In the genomic region with DNA sequence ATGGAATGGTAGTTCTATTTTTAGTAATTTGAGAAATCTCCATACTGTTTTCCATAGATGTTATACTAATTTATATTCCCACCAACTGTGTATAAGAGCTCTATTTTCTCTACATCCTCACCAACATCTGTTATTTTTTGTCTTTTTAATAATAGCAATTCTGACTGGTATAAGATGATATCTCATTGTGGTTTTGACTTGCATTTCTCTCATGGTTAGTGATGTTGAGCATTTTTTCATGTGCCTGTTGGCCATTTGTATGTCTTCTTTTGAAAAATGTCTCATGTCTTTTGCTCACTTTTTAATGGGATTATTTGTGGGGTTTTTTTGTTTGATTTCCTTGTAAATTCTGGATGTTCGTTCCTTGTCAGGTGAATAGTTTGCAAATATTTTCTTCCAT, we compare ENCODE assay signal across 17 cellular contexts.
"Had no signal": no experiment of that assay in that cellular context is flagged by ENCODE, and none has a peak within 500 bp of the region (broad histone marks: within the 10 kb centered on the region; RNA-seq: fewer than 3 reads in every experiment).

No MANE protein-coding gene starts in this region.

- H3K4me1 ChIP-seq: psoas muscle, right lobe of liver had no signal

- H3K9me3 ChIP-seq: neutrophil, psoas muscle, right lobe of liver had no signal

- H3K4me3 Mint-ChIP-seq: dendritic cell treated with granulocyte-macrophage colony-stimulating factor and Interleukin-4, amounts not matched to agents 40 ng/mL and 50 ng/mL, for 4 days; effector memory CD8-positive, alpha-beta T cell; naive thymus-derived CD8-positive, alpha-beta T cell had no signal

- DNase-seq: effector memory CD8-positive, alpha-beta T cell; erythroblast; heart right ventricle; hypothalamus; kidney glomerular epithelial cell; mesendoderm; naive thymus-derived CD8-positive, alpha-beta T cell; psoas muscle; retina; right lobe of liver; stimulated activated naive CD4-positive, alpha-beta T cell; trophoblast cell had no signal

- H3K27me3 Mint-ChIP-seq: dendritic cell treated with granulocyte-macrophage colony-stimulating factor and Interleukin-4, amounts not matched to agents 40 ng/mL and 50 ng/mL, for 4 days; effector memory CD8-positive, alpha-beta T cell; naive thymus-derived CD8-positive, alpha-beta T cell had no signal

- H3K27ac ChIP-seq: heart right ventricle, neutrophil, psoas muscle, right lobe of liver had no signal

- H3K4me3 ChIP-seq: heart right ventricle, psoas muscle, right lobe of liver had no signal

- H3K36me3 ChIP-seq: heart right ventricle, neutrophil, right lobe of liver had no signal

- H3K27me3 ChIP-seq: heart right ventricle, neutrophil, right lobe of liver had no signal

- H3K9me3 Mint-ChIP-seq: dendritic cell treated with granulocyte-macrophage colony-stimulating factor and Interleukin-4, amounts not matched to agents 40 ng/mL and 50 ng/mL, for 4 days had no signal

- ATAC-seq: effector memory CD8-positive, alpha-beta T cell; heart right ventricle; naive thymus-derived CD8-positive, alpha-beta T cell; psoas muscle; right lobe of liver had no signal

- FAIRE-seq: colon, frontal cortex, islet of Langerhans had no signal

- H3K27ac Mint-ChIP-seq: dendritic cell treated with granulocyte-macrophage colony-stimulating factor and Interleukin-4, amounts not matched to agents 40 ng/mL and 50 ng/mL, for 4 days; effector memory CD8-positive, alpha-beta T cell had no signal
